11 cellular contexts compared by ENCODE assay signal in the genomic region with DNA sequence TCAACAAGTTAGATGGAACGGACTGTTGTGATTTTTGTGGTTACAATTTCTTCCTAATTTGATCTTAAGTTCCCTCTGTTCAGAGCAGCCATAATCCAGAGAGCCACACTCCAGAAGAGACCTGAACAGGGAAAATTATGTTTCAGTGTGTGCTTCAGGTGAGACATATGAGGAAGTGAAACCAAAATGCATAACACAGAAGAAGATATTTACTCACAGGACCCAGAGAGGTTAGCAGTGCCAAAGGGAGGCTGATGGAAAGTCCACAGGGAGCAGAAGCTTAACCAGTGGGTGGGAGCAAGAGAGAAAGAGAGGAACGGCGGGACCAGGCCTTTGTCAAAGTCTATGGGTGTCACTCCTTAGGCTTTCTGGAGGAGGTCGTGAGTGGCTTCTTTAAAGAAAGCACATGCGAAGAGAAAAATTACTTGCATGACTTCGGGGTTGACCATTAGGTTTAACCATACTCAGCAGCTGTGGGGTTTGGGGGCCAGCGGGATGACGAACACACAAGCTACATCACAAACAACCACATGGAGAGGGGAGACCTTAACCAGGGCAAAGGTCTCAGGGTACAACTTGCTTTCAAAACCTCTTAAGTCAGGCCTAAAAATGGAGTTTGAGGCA.
DNase-seq lines count a peak whose midpoint lies in the region; ATAC-seq and TF ChIP-seq lines count a peak whose summit lies in the region.
"Had no signal": no experiment of that assay in that cellular context is flagged by ENCODE, and none has a peak within 500 bp of the region (broad histone marks: within the 10 kb centered on the region; RNA-seq: fewer than 3 reads in every experiment).

No MANE protein-coding gene starts in this region.

- TF ChIP-seq CTCF in GM10266 (IDR thresholded peaks at IDR 0.05; ENCODE audit: control insufficient read depth, insufficient read depth, low read depth, missing control alignments) = no peak
- no peak for TF ChIP-seq CTCF in PC-3 (conservative IDR thresholded peaks at IDR 0.05; ENCODE audit: low read depth, low read length)
- TF ChIP-seq CTCF in BE2C (IDR thresholded peaks at IDR 0.05; ENCODE audit: low read depth, low read length) = no peak
- TF ChIP-seq CTCF in type B pancreatic cell (conservative IDR thresholded peaks at IDR 0.05) = no peak

- H3K4me3 Mint-ChIP-seq in type B pancreatic cell = no peak overlapping the region

- H3K36me3 Mint-ChIP-seq in type B pancreatic cell = no peaks in the 10 kb centered on the region

- H3K36me3 ChIP-seq in PC-3 (ENCODE audit: low read depth, low read length) (0 out of 2 replicates have a peak, but pooled peaks cover 4% of the 10 kb centered on the region), BE2C (no peaks in the 10 kb centered on the region)
- H3K36me3 ChIP-seq: tibial artery had no signal

- no peaks in the 10 kb centered on the region for H4K20me1 ChIP-seq in PC-3 (ENCODE audit: low read length)

- no peaks in the 10 kb centered on the region for H3F3A ChIP-seq in PC-3 (ENCODE audit: low read length, unreplicated experiment)

- H3K27me3 Mint-ChIP-seq in type B pancreatic cell = peaks cover 6% of the 10 kb centered on the region

- no TSS peak for BruUV-seq in PC-3 (replicated peaks; lab: Mats Ljungman, UMichigan)

- H3K4me2 ChIP-seq in PC-3 (ENCODE audit: low read length) = peak overlapping the region; percentile 76

- no peak overlapping the region for H3K27ac Mint-ChIP-seq in type B pancreatic cell

- peak; percentile 68 for ATAC-seq in GM19397 (IDR thresholded peaks at IDR 0.05; ENCODE audit: unreplicated experiment)
- peak; percentile 87 for ATAC-seq in HG02870 (IDR thresholded peaks at IDR 0.05; ENCODE audit: unreplicated experiment)
- ATAC-seq in PC-3 = no peak

- H3K9me3 ChIP-seq in PC-3 (ENCODE audit: low read length) (peaks cover 12% of the 10 kb centered on the region), BE2C (no peaks in the 10 kb centered on the region)
- H3K9me3 ChIP-seq: tibial artery had no signal

- peak overlapping the region; percentile 66 for H2AFZ ChIP-seq in PC-3 (ENCODE audit: low read length)

- no peaks in the 10 kb centered on the region for H3K4me1 Mint-ChIP-seq in type B pancreatic cell (ENCODE audit: unreplicated experiment)

- peak overlapping the region; percentile 29 for H3K4me3 ChIP-seq in PC-3 (ENCODE audit: low read length)
- H3K4me3 ChIP-seq in BE2C (ENCODE audit: low read depth, low read length) = no peak overlapping the region
- H3K4me3 ChIP-seq: tibial artery had no signal

- no peaks in the 10 kb centered on the region for H3K9me3 Mint-ChIP-seq in type B pancreatic cell

- peak; percentile 14 for DNase-seq in GM10266 (ENCODE audit: extremely low spot score)
- DNase-seq in PC-3 = peak; percentile 50
- DNase-seq in NCI-H1417 (lab: John Stamatoyannopoulos, UW) = no peak
- no peak for DNase-seq in BE2C
- no peak for DNase-seq in type B pancreatic cell (ENCODE audit: extremely low spot score, unreplicated experiment)
- no peak for DNase-seq in NCI-H748 (lab: John Stamatoyannopoulos, UW; ENCODE audit: unreplicated experiment)
- DNase-seq: mesendoderm; stimulated activated CD4-positive, alpha-beta T cell treated with anti-CD3 and anti-CD28 coated beads, Interleukin-12 subunit alpha, Interleukin-12 subunit beta, amount 100 ng/mL, for 4 hours; tibial artery had no signal

- POLR2A ChIA-PET in PC-3 (lab: Charles Lee; ENCODE audit: unreplicated experiment) = no interaction called here

- no peaks in the 10 kb centered on the region for H3K9me2 ChIP-seq in PC-3 (replicated peaks; ENCODE audit: low read length)

- no peaks in the 10 kb centered on the region for H3K79me2 ChIP-seq in PC-3 (ENCODE audit: low read length)

- intact Hi-C loops in PC-3 (cut with micrococcal nuclease) = no loop called here

- CTCF ChIA-PET in PC-3 (lab: Charles Lee) = no interaction called here

- H3K27me3 ChIP-seq in PC-3 (ENCODE audit: low read length) (no peaks in the 10 kb centered on the region), BE2C (no peaks in the 10 kb centered on the region)
- H3K27me3 ChIP-seq: tibial artery had no signal

- peak overlapping the region; percentile 15; the same call in 1 of the 2 replicates for H3K9ac ChIP-seq in PC-3 (ENCODE audit: low read length)

- peaks cover 24% of the 10 kb centered on the region for H3K4me1 ChIP-seq in PC-3 (ENCODE audit: insufficient read depth, low read length)
- H3K4me1 ChIP-seq in BE2C = no peaks in the 10 kb centered on the region
- H3K4me1 ChIP-seq: tibial artery had no signal

- H3K27ac ChIP-seq in PC-3 (ENCODE audit: low read length) = peak overlapping the region; percentile 74
- H3K27ac ChIP-seq: tibial artery had no signal

Comparison
In these comparisons a context has a peak if more than half of its experiments do, and no peak if none do; other contexts are left out.
1. DNase-seq: peak in GM10266 (single experiment) and PC-3 (single experiment); none in NCI-H1417 (0 of 3), BE2C (single experiment), type B pancreatic cell (single experiment) and NCI-H748 (single experiment).